In genomic region chr14:78005325-78005724, GRCh38 we compare ENCODE assay signal across 9 cellular contexts.
DNase-seq lines count a peak whose midpoint lies in the region; ATAC-seq and TF ChIP-seq lines count a peak whose summit lies in the region.
"Had no signal": no experiment of that assay in that cellular context is flagged by ENCODE, and none has a peak within 500 bp of the region (broad histone marks: within the 10 kb centered on the region; RNA-seq: fewer than 3 reads in every experiment).

No MANE protein-coding gene starts in this region.

- no peaks in the 10 kb centered on the region for H3K36me3 ChIP-seq in CD4-positive, alpha-beta memory T cell (ENCODE audit: insufficient read depth, low read length)
- no peaks in the 10 kb centered on the region for H3K36me3 ChIP-seq in spleen
- H3K36me3 ChIP-seq: thoracic aorta had no signal

- H3K27ac Mint-ChIP-seq in HFFc6, result no peak overlapping the region
- H3K27ac Mint-ChIP-seq in CD4-positive, alpha-beta memory T cell, result no peak overlapping the region

- no peaks in the 10 kb centered on the region for H3K27me3 ChIP-seq in foreskin keratinocyte
- H3K27me3 ChIP-seq in CD4-positive, alpha-beta memory T cell (ENCODE audit: insufficient read depth, low read length), result no peaks in the 10 kb centered on the region
- H3K27me3 ChIP-seq in spleen (replicated peaks in 1 of 7), result no peaks in the 10 kb centered on the region

- no peaks in the 10 kb centered on the region for H3K27me3 Mint-ChIP-seq in HFFc6 (ENCODE audit: insufficient read depth)
- peaks cover 3% of the 10 kb centered on the region in 2 donors for H3K27me3 Mint-ChIP-seq in CD4-positive, alpha-beta memory T cell

- CTCF ChIA-PET in CD4-positive, alpha-beta memory T cell (lab: Charles Lee; ENCODE audit: partially characterized antibody), result no interaction called here

- no peak for TF ChIP-seq CTCF in HFFc6 (IDR thresholded peaks at IDR 0.05)
- TF ChIP-seq CTCF in foreskin keratinocyte (conservative IDR thresholded peaks at IDR 0.05), result no peak
- TF ChIP-seq CTCF in spleen (IDR thresholded peaks at IDR 0.05 in 8 of 11, conservative IDR thresholded peaks at IDR 0.05 in 3 of 11), result no peak

- TF ChIP-seq POLR2A in spleen (IDR thresholded peaks at IDR 0.05), result no peak

- H3K27ac ChIP-seq in foreskin keratinocyte, result peak overlapping the region; percentile 84
- H3K27ac ChIP-seq in CD4-positive, alpha-beta memory T cell (ENCODE audit: low read depth, low read length), result no peak overlapping the region
- no peak overlapping the region for H3K27ac ChIP-seq in spleen
- H3K27ac ChIP-seq: thoracic aorta had no signal

- POLR2A ChIA-PET in CD4-positive, alpha-beta memory T cell (lab: Charles Lee; ENCODE audit: partially characterized antibody), result no interaction called here

- H3K4me3 ChIP-seq in CD4-positive, alpha-beta memory T cell (ENCODE audit: low read length in 2 of 2), result no peak overlapping the region
- H3K4me3 ChIP-seq in spleen, result no peak overlapping the region
- H3K4me3 ChIP-seq: thoracic aorta had no signal

- H3K36me3 Mint-ChIP-seq in HFFc6 (ENCODE audit: low read depth), result peaks cover 5% of the 10 kb centered on the region; the same call in 1 of the 2 replicates
- peaks cover 0 to 2% of the 10 kb centered on the region in 2 donors for H3K36me3 Mint-ChIP-seq in CD4-positive, alpha-beta memory T cell

- WGBS in spleen, 5 donors, result 32 to 70% (median 46%) methylated on average over 1 of the region's 1 CpG

- H3K9me3 ChIP-seq in CD4-positive, alpha-beta memory T cell (ENCODE audit: control insufficient read depth in 1 of 2, low read length in 2 of 2), result no peaks in the 10 kb centered on the region
- H3K9me3 ChIP-seq in spleen, result peaks cover 0 to 50% (median 44%) of the 10 kb centered on the region in 8 donors
- H3K9me3 ChIP-seq: thoracic aorta had no signal

- H3K4me3 Mint-ChIP-seq in HFFc6, result no peak overlapping the region
- H3K4me3 Mint-ChIP-seq in CD4-positive, alpha-beta memory T cell, result no peak overlapping the region

- in situ Hi-C loops in KBM-7 (cut with MboI; ENCODE audit: low pct_unique_long_range_greater_than_20kb, low sequenced_read_pairs), result no loop called here

- peak; percentile 81 for ATAC-seq in GM18511 (IDR thresholded peaks at IDR 0.05; ENCODE audit: unreplicated experiment)
- peak; percentile 99 for ATAC-seq in foreskin keratinocyte

- peaks cover 56% of the 10 kb centered on the region for H3K9me3 Mint-ChIP-seq in HFFc6
- peaks cover 2 to 64% (median 39%) of the 10 kb centered on the region in 8 donors for H3K9me3 Mint-ChIP-seq in CD4-positive, alpha-beta memory T cell

- intact Hi-C loops in CD4-positive, alpha-beta memory T cell (cut with micrococcal nuclease), result no loop called here
- intact Hi-C loops in spleen (cut with DNase I; ENCODE audit: low total_unique reads), result no loop called here

- H3K4me1 ChIP-seq in foreskin keratinocyte (peaks cover 12% of the 10 kb centered on the region), spleen (no peaks in the 10 kb centered on the region)
- H3K4me1 ChIP-seq in CD4-positive, alpha-beta memory T cell (ENCODE audit: insufficient read depth, low read length), result no peaks in the 10 kb centered on the region

- peak; percentile 17 for DNase-seq in HFFc6
- peak; percentile 50 for DNase-seq in NCI-H748 (lab: John Stamatoyannopoulos, UW; ENCODE audit: unreplicated experiment)
- peak; percentile 81 to 92 for DNase-seq in foreskin keratinocyte
- no peak for DNase-seq in AG08396 (ENCODE audit: low spot score)
- DNase-seq in CD4-positive, alpha-beta memory T cell, result no peak
- DNase-seq in spleen, result no peak
- DNase-seq in KBM-7, result no peak

- no peaks in the 10 kb centered on the region for H3K4me1 Mint-ChIP-seq in HFFc6 (ENCODE audit: low read depth)
- H3K4me1 Mint-ChIP-seq in CD4-positive, alpha-beta memory T cell, result no peaks in the 10 kb centered on the region

Comparison
In these comparisons a context has a peak if more than half of its experiments do, and no peak if none do; other contexts are left out.
1. DNase-seq: peak in HFFc6 (single experiment), NCI-H748 (single experiment) and foreskin keratinocyte (2 of 2); none in AG08396 (single experiment), CD4-positive, alpha-beta memory T cell (0 of 5), spleen (single experiment) and KBM-7 (single experiment).